ENCODE assay signal across 9 cellular contexts in the genomic region with DNA sequence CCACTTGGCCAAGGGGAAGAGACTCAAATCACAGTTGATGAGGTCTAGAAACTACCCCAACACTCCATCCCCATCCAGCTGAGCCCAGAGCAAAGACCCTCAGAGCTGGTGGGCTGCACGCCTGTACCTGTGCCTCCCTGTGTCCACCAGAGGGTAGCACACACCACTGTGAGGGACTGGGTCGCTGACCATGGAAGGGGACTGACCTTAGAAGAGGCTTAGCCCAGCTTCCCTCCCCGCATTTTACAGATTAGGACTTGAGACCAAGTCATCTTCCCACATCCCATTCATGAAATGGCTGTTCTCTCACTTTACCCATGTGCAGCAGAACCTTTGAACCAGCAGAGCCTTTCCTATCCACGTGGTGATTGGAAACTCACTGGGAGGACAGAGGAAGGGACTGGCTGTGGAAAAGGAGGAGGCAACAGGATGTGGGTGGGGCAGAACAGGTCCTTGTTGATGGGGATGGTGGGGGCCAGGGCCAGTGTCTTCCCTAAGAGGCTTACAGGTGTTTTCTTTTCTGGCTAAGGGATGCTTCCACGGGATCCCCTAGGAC. TPM values are rescaled to one million over a fixed set of nuclear protein-coding genes. Genes with fewer than 3 reads are reported as not detected.
DNase-seq lines count a peak whose midpoint lies in the region; ATAC-seq and TF ChIP-seq lines count a peak whose summit lies in the region.
"Had no signal": no experiment of that assay in that cellular context is flagged by ENCODE, and none has a peak within 500 bp of the region (broad histone marks: within the 10 kb centered on the region; RNA-seq: fewer than 3 reads in every experiment).

No MANE protein-coding gene starts in this region.

- H3K4me1 Mint-ChIP-seq in activated naive CD4-positive, alpha-beta T cell treated with anti-CD3 and anti-CD28 coated beads, Interleukin-2, amount 10 ng/mL, durations not matched to agents 7 days and 5 days, result peaks cover 21% of the 10 kb centered on the region

- no peaks in the 10 kb centered on the region for H3K36me3 Mint-ChIP-seq in activated naive CD4-positive, alpha-beta T cell treated with anti-CD3 and anti-CD28 coated beads, Interleukin-2, amount 10 ng/mL, durations not matched to agents 7 days and 5 days
- H3K36me3 Mint-ChIP-seq in activated naive CD4-positive, alpha-beta T cell treated with anti-CD3 and anti-CD28 coated beads, Interleukin-2, amount 50 U/mL, for 72 hours, result no peaks in the 10 kb centered on the region

- peak; percentile 21 for DNase-seq in activated naive CD4-positive, alpha-beta T cell treated with anti-CD3 and anti-CD28 coated beads, Interleukin-2, amount 10 ng/mL, durations not matched to agents 7 days and 5 days
- DNase-seq in activated naive CD4-positive, alpha-beta T cell treated with anti-CD3 and anti-CD28 coated beads, Interleukin-2, amount 50 U/mL, for 72 hours (ENCODE audit: low spot score in 2 of 2), result no peak
- DNase-seq in SW480 (ENCODE audit: low spot score) (peak; percentile 62), hepatocyte (ENCODE audit: low spot score) (peak; percentile 47), vagina (ENCODE audit: extremely low spot score in 2 of 2) (peak; percentile 80 to 89), NCI-H1694 treated with DMSO at 0.1 percent for 48 hours (lab: John Stamatoyannopoulos, UW) (no peak)
- DNase-seq in activated CD4-positive, CD25-positive, alpha-beta regulatory T cell treated with anti-CD3 and anti-CD28 coated beads, Interleukin-2, amount 50 U/mL, for 72 hours, result no peak
- DNase-seq in activated CD4-positive, alpha-beta T cell treated with anti-CD3 and anti-CD28 coated beads, Interleukin-2, amount 50 U/mL, for 1 hour, result no peak
- DNase-seq: T-helper 9 cell had no signal

- no peak overlapping the region for H3K27ac Mint-ChIP-seq in activated naive CD4-positive, alpha-beta T cell treated with anti-CD3 and anti-CD28 coated beads, Interleukin-2, amount 10 ng/mL, durations not matched to agents 7 days and 5 days
- no peak overlapping the region for H3K27ac Mint-ChIP-seq in activated naive CD4-positive, alpha-beta T cell treated with anti-CD3 and anti-CD28 coated beads, Interleukin-2, amount 50 U/mL, for 72 hours

- H3K4me3 Mint-ChIP-seq in activated naive CD4-positive, alpha-beta T cell treated with anti-CD3 and anti-CD28 coated beads, Interleukin-2, amount 10 ng/mL, durations not matched to agents 7 days and 5 days, result no peak overlapping the region

- no peak for TF ChIP-seq POLR2A in vagina (IDR thresholded peaks at IDR 0.05)

- no peaks in the 10 kb centered on the region for H3K79me2 ChIP-seq in hepatocyte

- CTCF ChIA-PET in activated naive CD4-positive, alpha-beta T cell treated with anti-CD3 and anti-CD28 coated beads, Interleukin-2, amount 10 ng/mL, durations not matched to agents 7 days and 5 days (lab: Charles Lee), result interaction anchor here (0.6 to 2.8 kb wide), 4 partner anchors 36 to 322 kb away, joined by 3 to 11 read pairs (median 6); no protein-coding TSS in a partner anchor

- no peak for ATAC-seq in activated naive CD4-positive, alpha-beta T cell treated with anti-CD3 and anti-CD28 coated beads, Interleukin-2, amount 50 U/mL, for 72 hours

- TF ChIP-seq CTCF in hepatocyte (IDR thresholded peaks at IDR 0.05; ENCODE audit: poor library complexity) (peak; percentile 58), vagina (IDR thresholded peaks at IDR 0.05) (no peak)

- intact Hi-C loops in vagina (cut with DNase I), result no loop called here

- H4K20me1 ChIP-seq in hepatocyte (ENCODE audit: insufficient read depth, poor library complexity, severe bottlenecking), result no peaks in the 10 kb centered on the region

- no peaks in the 10 kb centered on the region for H3K9me3 ChIP-seq in hepatocyte (ENCODE audit: low read depth)
- no peaks in the 10 kb centered on the region for H3K9me3 ChIP-seq in vagina

- H3K4me3 ChIP-seq in hepatocyte (no peak overlapping the region), vagina (no peak overlapping the region)

- H3K9me3 Mint-ChIP-seq in activated naive CD4-positive, alpha-beta T cell treated with anti-CD3 and anti-CD28 coated beads, Interleukin-2, amount 10 ng/mL, durations not matched to agents 7 days and 5 days, result no peaks in the 10 kb centered on the region
- no peaks in the 10 kb centered on the region for H3K9me3 Mint-ChIP-seq in activated naive CD4-positive, alpha-beta T cell treated with anti-CD3 and anti-CD28 coated beads, Interleukin-2, amount 50 U/mL, for 72 hours

- no peaks in the 10 kb centered on the region for H3K36me3 ChIP-seq in hepatocyte (replicated peaks; ENCODE audit: insufficient read depth, low read depth)
- H3K36me3 ChIP-seq in vagina, result no peaks in the 10 kb centered on the region

- H3K27ac ChIP-seq in hepatocyte (no peak overlapping the region), vagina (no peak overlapping the region)

- H3K27me3 ChIP-seq in hepatocyte (peaks cover 24% of the 10 kb centered on the region), vagina (no peaks in the 10 kb centered on the region)

- no peak overlapping the region for H2AFZ ChIP-seq in hepatocyte

- H3K27me3 Mint-ChIP-seq in activated naive CD4-positive, alpha-beta T cell treated with anti-CD3 and anti-CD28 coated beads, Interleukin-2, amount 10 ng/mL, durations not matched to agents 7 days and 5 days, result peaks cover 90% of the 10 kb centered on the region

- no peak overlapping the region for H3K4me2 ChIP-seq in hepatocyte

- WGBS in hepatocyte (ENCODE audit: low lambda C conversion rate, missing lambda C conversion rate), result 35% methylated on average over 5 of the region's 5 CpGs

- H3K4me1 ChIP-seq in hepatocyte (ENCODE audit: insufficient read depth), result peaks cover 14% of the 10 kb centered on the region
- H3K4me1 ChIP-seq in vagina, result peaks cover 28% of the 10 kb centered on the region

- H3K9me2 ChIP-seq in hepatocyte (replicated peaks; ENCODE audit: insufficient read depth), result no peaks in the 10 kb centered on the region

RNA-seq across cellular contexts. Expression of a gene that starts 44.3 kb away (rescaled TPM):
- total RNA-seq in activated naive CD4-positive, alpha-beta T cell treated with anti-CD3 and anti-CD28 coated beads, Interleukin-2, amount 50 U/mL, for 72 hours, result 1 to 10 TPM; 1.1 to 3.5 TPM
- total RNA-seq in hepatocyte (47.9 and 57.8 TPM in 2 replicates), vagina (19.4 TPM)
- 66.3 and 82.5 TPM in 2 replicates for polyA plus RNA-seq in hepatocyte

RNA-seq across cellular contexts. Expression of a gene that starts 58.7 kb away (rescaled TPM):
- not detected for total RNA-seq in activated naive CD4-positive, alpha-beta T cell treated with anti-CD3 and anti-CD28 coated beads, Interleukin-2, amount 50 U/mL, for 72 hours
- total RNA-seq in hepatocyte, result not detected in 2 replicates
- polyA plus RNA-seq in hepatocyte, result 0.68 TPM in 1 of 2 replicates, not detected in the other
- not detected for total RNA-seq in vagina

Comparison
In these comparisons a context has a peak if more than half of its experiments do, and no peak if none do; other contexts are left out.
1. DNase-seq: peak in activated naive CD4-positive, alpha-beta T cell treated with anti-CD3 and anti-CD28 coated beads, Interleukin-2, amount 10 ng/mL, durations not matched to agents 7 days and 5 days (single experiment), SW480 (single experiment), hepatocyte (single experiment) and vagina (2 of 2); none in activated naive CD4-positive, alpha-beta T cell treated with anti-CD3 and anti-CD28 coated beads, Interleukin-2, amount 50 U/mL, for 72 hours (0 of 2), activated CD4-positive, CD25-positive, alpha-beta regulatory T cell treated with anti-CD3 and anti-CD28 coated beads, Interleukin-2, amount 50 U/mL, for 72 hours (single experiment), activated CD4-positive, alpha-beta T cell treated with anti-CD3 and anti-CD28 coated beads, Interleukin-2, amount 50 U/mL, for 1 hour (single experiment) and NCI-H1694 treated with DMSO at 0.1 percent for 48 hours (single experiment).